8 cellular contexts compared by ENCODE assay signal in the genomic region with DNA sequence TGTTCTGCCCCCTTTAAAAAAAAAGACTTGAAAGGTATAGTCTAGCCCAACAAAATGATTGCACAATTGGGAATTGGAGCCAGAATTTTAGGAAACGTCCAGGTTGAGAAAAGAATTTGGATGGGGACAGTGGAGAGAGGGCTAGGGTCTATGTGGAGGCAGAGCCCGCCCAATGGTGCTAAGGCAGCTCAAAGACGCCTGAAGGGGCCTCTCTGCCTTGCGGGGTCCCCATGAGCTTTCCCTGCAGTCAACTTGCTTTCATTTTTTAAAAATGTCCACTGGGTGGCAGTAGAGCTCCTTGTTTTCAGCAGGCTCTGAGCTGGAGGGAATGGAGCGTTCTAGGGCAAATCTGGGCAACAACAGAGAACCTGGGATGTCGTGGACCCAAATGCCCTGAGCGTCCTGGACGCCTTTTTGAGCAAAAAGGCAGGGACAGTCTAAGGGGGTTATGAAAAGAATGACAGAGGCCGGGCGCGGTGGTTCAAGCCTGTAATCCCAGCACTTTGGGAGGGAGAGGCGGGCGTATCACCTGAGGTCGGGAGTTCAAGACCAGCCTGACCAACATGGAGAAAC. TPM values are rescaled to one million over a fixed set of nuclear protein-coding genes. Genes with fewer than 3 reads are reported as not detected.
DNase-seq lines count a peak whose midpoint lies in the region; ATAC-seq and TF ChIP-seq lines count a peak whose summit lies in the region.

No MANE protein-coding gene starts in this region.

- BruUV-seq in Calu3 (replicated peaks; lab: Mats Ljungman, UMichigan) = no TSS peak

- H3K9me3 ChIP-seq in GM23248 (ENCODE audit: low read depth) = no peaks in the 10 kb centered on the region
- no peaks in the 10 kb centered on the region for H3K9me3 ChIP-seq in right atrium auricular region

- peak overlapping the region; percentile 32 for H3K4me3 Mint-ChIP-seq in Calu3 (ENCODE audit: low read depth, unreplicated experiment)

- no peak overlapping the region for H3K27ac Mint-ChIP-seq in Calu3 (ENCODE audit: unreplicated experiment)

- peaks cover 20% of the 10 kb centered on the region for H3K36me3 Mint-ChIP-seq in Calu3 (ENCODE audit: insufficient read depth, unreplicated experiment)

- peak overlapping the region; percentile 62 for H3K4me3 ChIP-seq in GM23248
- H3K4me3 ChIP-seq in right atrium auricular region = peak overlapping the region; percentile 16 to 17

- H3K4me1 ChIP-seq in GM23248 (ENCODE audit: insufficient read depth) = no peaks in the 10 kb centered on the region
- H3K4me1 ChIP-seq in right atrium auricular region = peaks cover 0 to 20% of the 10 kb centered on the region in 2 donors

- H3K27me3 ChIP-seq in GM23248 (replicated peaks; ENCODE audit: insufficient read depth) (peaks cover 14% of the 10 kb centered on the region), right atrium auricular region (peaks cover 4 to 9% of the 10 kb centered on the region in 2 donors)

- no peaks in the 10 kb centered on the region for H3K9me2 ChIP-seq in GM23248 (ENCODE audit: insufficient read depth)

- peaks cover 51% of the 10 kb centered on the region for H3K27me3 Mint-ChIP-seq in Calu3 (ENCODE audit: unreplicated experiment)

- no peaks in the 10 kb centered on the region for H4K20me1 ChIP-seq in GM23248 (ENCODE audit: insufficient read depth)

- H3K27ac ChIP-seq in GM23248 (no peak overlapping the region), right atrium auricular region (no peak overlapping the region)

- CTCF ChIA-PET in Calu3 (lab: Charles Lee) = interaction anchor here (0.6 to 1.2 kb wide), 16 partner anchors 11 to 777 kb away, joined by 3 to 26 read pairs (median 4); a partner anchor contains a TSS

- H3K9me3 Mint-ChIP-seq in Calu3 (ENCODE audit: low read depth, unreplicated experiment) = no peaks in the 10 kb centered on the region

- H3K4me1 Mint-ChIP-seq in Calu3 (ENCODE audit: low read depth, unreplicated experiment) = peaks cover 8% of the 10 kb centered on the region

- WGBS in GM23248 (ENCODE audit: low coverage in 1 of 2, low lambda C conversion rate in 2 of 2, missing lambda C conversion rate in 2 of 2), 2 experiments = 16 to 21% methylated on average over 13 to 14 of the region's 14 CpGs

- H2AFZ ChIP-seq in GM23248 = peak overlapping the region; percentile 17

- TF ChIP-seq CTCF in Calu3 (IDR thresholded peaks at IDR 0.05; ENCODE audit: unreplicated experiment) (peak; percentile 75), right atrium auricular region (IDR thresholded peaks at IDR 0.05) (peak; percentile 58 to 86)

- peak overlapping the region; percentile 61 for H3K4me2 ChIP-seq in GM23248 (ENCODE audit: unreplicated experiment)

- ATAC-seq in HG03025 (IDR thresholded peaks at IDR 0.05; ENCODE audit: low FRiP score, unreplicated experiment) = no peak

- peak overlapping the region; percentile 32; the same call in 1 of the 2 replicates for H3K9ac ChIP-seq in GM23248

- no peaks in the 10 kb centered on the region for H3K79me2 ChIP-seq in GM23248 (ENCODE audit: insufficient read depth)

- intact Hi-C loops in Calu3 (cut with micrococcal nuclease; ENCODE audit: unreplicated experiment) = loop anchor here (1.0 to 5.0 kb wide), 3 partner anchors 78 to 228 kb away; no protein-coding TSS in a partner anchor

- peaks cover 9% of the 10 kb centered on the region; the same call in 1 of the 2 replicates for H3F3A ChIP-seq in GM23248 (ENCODE audit: insufficient read depth)

- DNase-seq in Calu3 = peak; percentile 66
- peak; percentile 82 for DNase-seq in GM23248
- peak; percentile 28 for DNase-seq in NCI-H1436 treated with DMSO at 0.1 percent for 48 hours (lab: John Stamatoyannopoulos, UW)
- DNase-seq in SW480 (ENCODE audit: low spot score) = peak; percentile 81
- peak in 44 of 58 donors; percentile 5 to 82 (median 30) for DNase-seq in anterior cingulate cortex (lab: John Stamatoyannopoulos, UW)
- DNase-seq in right atrium auricular region (ENCODE audit: low spot score) = no peak
- peak; percentile 72 for DNase-seq in renal cortical epithelial cell (ENCODE audit: low read depth)

- H3K36me3 ChIP-seq in GM23248 (ENCODE audit: low read depth) = no peaks in the 10 kb centered on the region
- no peaks in the 10 kb centered on the region for H3K36me3 ChIP-seq in right atrium auricular region

- in situ Hi-C loops in GM23248 (cut with MboI) = loop anchor here (25.0 kb wide), 1 partner anchor 812 kb away; no protein-coding TSS in a partner anchor

RNA-seq across cellular contexts. Expression of a gene that starts 40.2 kb away (rescaled TPM):
- total RNA-seq in Calu3 (2022) (55.0 and 57.1 TPM in 2 replicates), right atrium auricular region (10 to 100 TPM; 35.8 to 38.3 TPM), renal cortical epithelial cell (46.5 and 85.7 TPM in 2 replicates)
- total RNA-seq in GM23248 (2014; rRNA removed; shearing (Covaris generic)) = 35.0 and 38.9 TPM in 2 replicates
- 47.3 and 51.2 TPM in 2 replicates for polyA plus RNA-seq in GM23248 (2016; fragmentation: Nextera tagmentation; extraction: Ambion mirVana)
